Comparison of ENCODE assay signal across 18 cellular contexts in genomic region chr14:92654206-92654901, GRCh38.
A peak's percentile ranks its signal among the peaks of the same experiment; 100 is the strongest.
DNase-seq lines count a peak whose midpoint lies in the region; TF ChIP-seq lines count a peak whose summit lies in the region.
"Had no signal": no experiment of that assay in that cellular context is flagged by ENCODE, and none has a peak within 500 bp of the region (broad histone marks: within the 10 kb centered on the region; RNA-seq: fewer than 3 reads in every experiment).

No MANE protein-coding gene starts in this region.

- H3K27ac ChIP-seq in effector memory CD4-positive, alpha-beta T cell (ENCODE audit: insufficient read depth, low read length, poor library complexity, severe bottlenecking): peak overlapping the region; percentile 35
- peak overlapping the region in 4 of 5 donors; percentile 82 to 90 (median 84) for H3K27ac ChIP-seq in stomach
- H3K27ac ChIP-seq: 22Rv1, SJCRH30, WERI-Rb-1 had no signal

- H3K9me3 Mint-ChIP-seq in T-helper 1 cell treated with Interleukin-12 subunit alpha and Interleukin-12 subunit beta and Interleukin-4 antibody, amounts not matched to agents 30 μg/mL and 1 μg/mL, for 36 hours: no peaks in the 10 kb centered on the region
- no peaks in the 10 kb centered on the region for H3K9me3 Mint-ChIP-seq in IgD-negative memory B cell

- H3K4me1 Mint-ChIP-seq in T-helper 1 cell treated with Interleukin-12 subunit alpha and Interleukin-12 subunit beta and Interleukin-4 antibody, amounts not matched to agents 30 μg/mL and 1 μg/mL, for 36 hours (ENCODE audit: low read depth): peaks cover 64% of the 10 kb centered on the region
- H3K4me1 Mint-ChIP-seq in IgD-negative memory B cell: peaks cover 35 to 58% (median 55%) of the 10 kb centered on the region in 3 donors

- H3K27me3 Mint-ChIP-seq in T-helper 1 cell treated with Interleukin-12 subunit alpha and Interleukin-12 subunit beta and Interleukin-4 antibody, amounts not matched to agents 30 μg/mL and 1 μg/mL, for 36 hours (ENCODE audit: low read depth): no peaks in the 10 kb centered on the region
- peaks cover 2% of the 10 kb centered on the region for H3K27me3 Mint-ChIP-seq in IgD-negative memory B cell

- H3K4me1 ChIP-seq in effector memory CD4-positive, alpha-beta T cell (ENCODE audit: control insufficient read depth, insufficient read depth, low read length, poor library complexity, severe bottlenecking): peaks cover 59% of the 10 kb centered on the region
- peaks cover 0 to 45% (median 8%) of the 10 kb centered on the region in 4 donors for H3K4me1 ChIP-seq in stomach
- H3K4me1 ChIP-seq: SJCRH30 had no signal

- TF ChIP-seq EP300 in stomach (IDR thresholded peaks at IDR 0.05): no peak

- no peaks in the 10 kb centered on the region for H3K9me3 ChIP-seq in effector memory CD4-positive, alpha-beta T cell (ENCODE audit: control insufficient read depth, low read length)
- H3K9me3 ChIP-seq in stomach: no peaks in the 10 kb centered on the region
- H3K9me3 ChIP-seq: gastroesophageal sphincter, prostate gland, SJCRH30 had no signal

- peaks cover 17% of the 10 kb centered on the region for H3K36me3 ChIP-seq in effector memory CD4-positive, alpha-beta T cell (ENCODE audit: control insufficient read depth, insufficient read depth, low read length)
- peaks cover 8 to 42% (median 23%) of the 10 kb centered on the region in 4 donors for H3K36me3 ChIP-seq in stomach
- H3K36me3 ChIP-seq: prostate gland, SJCRH30, WERI-Rb-1 had no signal

- H3K27me3 ChIP-seq in effector memory CD4-positive, alpha-beta T cell (replicated peaks; ENCODE audit: control insufficient read depth, insufficient read depth, low read length, poor library complexity, severe bottlenecking): no peaks in the 10 kb centered on the region
- no peaks in the 10 kb centered on the region for H3K27me3 ChIP-seq in stomach
- H3K27me3 ChIP-seq: gastroesophageal sphincter, SJCRH30 had no signal

- intact Hi-C loops in stomach (cut with DNase I; ENCODE audit: low total_unique reads): no loop called here

- 77 to 83% (median 81%) methylated on average over 18 to 19 of the region's 19 CpGs for WGBS in stomach, 5 donors

- peak overlapping the region; percentile 98 for H3K4me3 Mint-ChIP-seq in T-helper 1 cell treated with Interleukin-12 subunit alpha and Interleukin-12 subunit beta and Interleukin-4 antibody, amounts not matched to agents 30 μg/mL and 1 μg/mL, for 36 hours
- peak overlapping the region; percentile 95 to 99 (median 98) for H3K4me3 Mint-ChIP-seq in IgD-negative memory B cell

- peak overlapping the region; percentile 3 for H3K27ac Mint-ChIP-seq in T-helper 1 cell treated with Interleukin-12 subunit alpha and Interleukin-12 subunit beta and Interleukin-4 antibody, amounts not matched to agents 30 μg/mL and 1 μg/mL, for 36 hours
- H3K27ac Mint-ChIP-seq in IgD-negative memory B cell: peak overlapping the region; percentile 67 to 97 (median 87)

- peaks cover 40% of the 10 kb centered on the region for H3K36me3 Mint-ChIP-seq in T-helper 1 cell treated with Interleukin-12 subunit alpha and Interleukin-12 subunit beta and Interleukin-4 antibody, amounts not matched to agents 30 μg/mL and 1 μg/mL, for 36 hours (ENCODE audit: low read depth)
- H3K36me3 Mint-ChIP-seq in IgD-negative memory B cell: peaks cover 7% of the 10 kb centered on the region

- TF ChIP-seq CTCF in stomach (IDR thresholded peaks at IDR 0.05): no peak

- peak overlapping the region; percentile 41 for H3K4me3 ChIP-seq in effector memory CD4-positive, alpha-beta T cell (ENCODE audit: insufficient read depth, low read depth, low read length, poor library complexity, severe bottlenecking)
- peak overlapping the region; percentile 19 to 37 (median 32) for H3K4me3 ChIP-seq in stomach
- H3K4me3 ChIP-seq: prostate gland, SJCRH30 had no signal

- DNase-seq in T-helper 1 cell (no peak), stomach (no peak), RKO (ENCODE audit: low spot score) (no peak), superior temporal gyrus (ENCODE audit: extremely low spot score) (no peak), SK-N-DZ (ENCODE audit: low spot score) (no peak)
- DNase-seq in effector memory CD4-positive, alpha-beta T cell: no peak
- DNase-seq: GDM1; MM.1S; NCI-H2171; NK-92 treated with Interleukin-12 subunit alpha and Interleukin-12 subunit beta, amount 100 ng/mL, for 24 hours; SJCRH30; stimulated activated CD8-positive, alpha-beta memory T cell treated with anti-CD3 and anti-CD28 coated beads, Interleukin-4, amount 100 ng/mL, for 48 hours; WERI-Rb-1 had no signal

- TF ChIP-seq POLR2A in stomach (IDR thresholded peaks at IDR 0.05): no peak
